In genomic region chr10:24962998-24963397, GRCh38 we compare ENCODE assay signal across 14 cellular contexts. TPM values are rescaled to one million over a fixed set of nuclear protein-coding genes. Genes with fewer than 3 reads are reported as not detected.
DNase-seq lines count a peak whose midpoint lies in the region; ATAC-seq, FAIRE-seq and TF ChIP-seq lines count a peak whose summit lies in the region.
"Had no signal": no experiment of that assay in that cellular context is flagged by ENCODE, and none has a peak within 500 bp of the region (broad histone marks: within the 10 kb centered on the region; RNA-seq: fewer than 3 reads in every experiment).

No MANE protein-coding gene starts in this region.

- H3K27me3 Mint-ChIP-seq in activated naive CD8-positive, alpha-beta T cell treated with anti-CD3 and anti-CD28 coated beads, Interleukin-2, amount 50 U/mL, for 24 hours = no peaks in the 10 kb centered on the region
- H3K27me3 Mint-ChIP-seq in activated naive CD8-positive, alpha-beta T cell treated with anti-CD3 and anti-CD28 coated beads for 36 hours = no peaks in the 10 kb centered on the region
- H3K27me3 Mint-ChIP-seq: activated naive CD8-positive, alpha-beta T cell had no signal

- peaks cover 9% of the 10 kb centered on the region for H3K4me1 Mint-ChIP-seq in activated naive CD8-positive, alpha-beta T cell treated with anti-CD3 and anti-CD28 coated beads, Interleukin-2, amount 50 U/mL, for 24 hours
- peaks cover 6% of the 10 kb centered on the region for H3K4me1 Mint-ChIP-seq in activated naive CD8-positive, alpha-beta T cell treated with anti-CD3 and anti-CD28 coated beads for 36 hours

- no peaks in the 10 kb centered on the region for H3K9me3 Mint-ChIP-seq in activated naive CD8-positive, alpha-beta T cell treated with anti-CD3 and anti-CD28 coated beads, Interleukin-2, amount 50 U/mL, for 24 hours
- no peaks in the 10 kb centered on the region for H3K9me3 Mint-ChIP-seq in activated naive CD8-positive, alpha-beta T cell treated with anti-CD3 and anti-CD28 coated beads for 36 hours

- H4K20me1 ChIP-seq in keratinocyte (ENCODE audit: control insufficient read depth, extremely low read depth, insufficient read depth, low read length) = no peaks in the 10 kb centered on the region

- TF ChIP-seq CTCF in keratinocyte (optimal IDR thresholded peaks at IDR 0.05 in 1 of 3, IDR thresholded peaks at IDR 0.05 in 1 of 3, conservative IDR thresholded peaks at IDR 0.05 in 1 of 3; ENCODE audit: extremely low read depth in 1 of 3, insufficient read depth in 2 of 3, low read length in 3 of 3) = no peak

- H3K27me3 ChIP-seq in keratinocyte (ENCODE audit: control insufficient read depth, extremely low read depth, insufficient read depth, low read length) = no peaks in the 10 kb centered on the region
- H3K27me3 ChIP-seq: uterus had no signal

- FAIRE-seq in keratinocyte (lab: Jason Lieb, UNC) (peak; percentile 95), urothelium cell line (lab: Jason Lieb, UNC) (no peak)

- no peak overlapping the region for H2AFZ ChIP-seq in keratinocyte (ENCODE audit: control insufficient read depth, low read length)

- H3K36me3 ChIP-seq in keratinocyte (ENCODE audit: control insufficient read depth in 2 of 2, extremely low read depth in 1 of 2, insufficient read depth in 2 of 2, low read length in 2 of 2) = no peaks in the 10 kb centered on the region
- H3K36me3 ChIP-seq: uterus had no signal

- no peaks in the 10 kb centered on the region for H3K9me1 ChIP-seq in keratinocyte (ENCODE audit: control insufficient read depth, extremely low read depth, insufficient read depth, low read length)

- dilution Hi-C loops in keratinocyte (cut with MboI; ENCODE audit: extremely low pct_ligation_motif_present, low sequenced_read_pairs) = no loop called here

- no peak overlapping the region for H3K4me3 Mint-ChIP-seq in activated naive CD8-positive, alpha-beta T cell treated with anti-CD3 and anti-CD28 coated beads, Interleukin-2, amount 50 U/mL, for 24 hours
- H3K4me3 Mint-ChIP-seq in activated naive CD8-positive, alpha-beta T cell treated with anti-CD3 and anti-CD28 coated beads for 36 hours = no peak overlapping the region
- H3K4me3 Mint-ChIP-seq: activated naive CD8-positive, alpha-beta T cell had no signal

- H3K9me3 ChIP-seq in keratinocyte (ENCODE audit: control insufficient read depth, low read depth, low read length) = no peaks in the 10 kb centered on the region
- H3K9me3 ChIP-seq: uterus had no signal

- H3K4me1 ChIP-seq in keratinocyte (ENCODE audit: control insufficient read depth, extremely low read depth, insufficient read depth, low read length) = peaks cover 19% of the 10 kb centered on the region
- H3K4me1 ChIP-seq: uterus had no signal

- H3K27ac ChIP-seq in keratinocyte (ENCODE audit: control insufficient read depth, insufficient read depth, low read length) = no peak overlapping the region
- H3K27ac ChIP-seq in caudate nucleus (ENCODE audit: low read depth, low read length) = no peak overlapping the region
- H3K27ac ChIP-seq: skin epidermis, uterus had no signal

- no peak for DNase-seq in activated naive CD8-positive, alpha-beta T cell treated with anti-CD3 and anti-CD28 coated beads, Interleukin-2, amount 50 U/mL, for 24 hours
- DNase-seq in activated naive CD8-positive, alpha-beta T cell treated with anti-CD3 and anti-CD28 coated beads for 36 hours = no peak
- DNase-seq in amniotic epithelial cell (ENCODE audit: low read depth) (peak; percentile 40), keratinocyte (ENCODE audit: low read depth, low spot score) (peak; percentile 46), urothelium cell line (ENCODE audit: low spot score) (peak; percentile 44), caudate nucleus (lab: John Stamatoyannopoulos, UW) (no peak), NCI-H82 treated with DMSO at 0.1 percent for 48 hours (lab: John Stamatoyannopoulos, UW; ENCODE audit: unreplicated experiment) (no peak), SIG-M5 (lab: John Stamatoyannopoulos, UW) (no peak)
- DNase-seq: Karpas-422, NCI-H2171, uterus had no signal

- H3K9ac ChIP-seq in keratinocyte (ENCODE audit: control insufficient read depth, extremely low read depth, insufficient read depth, low read length) = no peak overlapping the region

- H3K4me3 ChIP-seq in keratinocyte (ENCODE audit: control insufficient read depth in 2 of 3, extremely low read depth in 1 of 3, insufficient read depth in 2 of 3, low read depth in 1 of 3, low read length in 3 of 3) = no peak overlapping the region
- H3K4me3 ChIP-seq: skin epidermis, uterus had no signal

- H3K4me2 ChIP-seq in keratinocyte (ENCODE audit: control insufficient read depth, extremely low read depth, insufficient read depth, low read depth, low read length) = peak overlapping the region; percentile 6

- no peaks in the 10 kb centered on the region for H3K79me2 ChIP-seq in keratinocyte (ENCODE audit: control insufficient read depth, insufficient read depth, low read length)

- ATAC-seq in activated naive CD8-positive, alpha-beta T cell treated with anti-CD3 and anti-CD28 coated beads, Interleukin-2, amount 50 U/mL, for 24 hours = peak; percentile 95

- H3K36me3 Mint-ChIP-seq in activated naive CD8-positive, alpha-beta T cell treated with anti-CD3 and anti-CD28 coated beads, Interleukin-2, amount 50 U/mL, for 24 hours (ENCODE audit: low read depth) = no peaks in the 10 kb centered on the region
- no peaks in the 10 kb centered on the region for H3K36me3 Mint-ChIP-seq in activated naive CD8-positive, alpha-beta T cell treated with anti-CD3 and anti-CD28 coated beads for 36 hours

- H3K27ac Mint-ChIP-seq in activated naive CD8-positive, alpha-beta T cell treated with anti-CD3 and anti-CD28 coated beads, Interleukin-2, amount 50 U/mL, for 24 hours = no peak overlapping the region
- no peak overlapping the region for H3K27ac Mint-ChIP-seq in activated naive CD8-positive, alpha-beta T cell treated with anti-CD3 and anti-CD28 coated beads for 36 hours
- H3K27ac Mint-ChIP-seq: activated naive CD8-positive, alpha-beta T cell had no signal

RNA-seq across cellular contexts. Expression of gene PRTFDC1, which starts 10.6 kb away (rescaled TPM):
- total RNA-seq in activated naive CD8-positive, alpha-beta T cell treated with anti-CD3 and anti-CD28 coated beads for 36 hours = 1 to 10 TPM; 2.8 to 3.6 TPM
- 1.4 to 2.2 TPM (median 1.8 TPM) in 3 replicates for polyA plus RNA-seq in keratinocyte
- polyA plus RNA-seq in keratinocyte (2011; ENCODE audit: low read depth) = 0.26 TPM
- 1.2 and 2.1 TPM in 2 replicates for polyA plus RNA-seq in keratinocyte (2011; cell fraction: cytosol; rRNA removed)
- polyA plus RNA-seq in keratinocyte (2011; cell fraction: nucleus; rRNA removed) = 1.0 and 1.3 TPM in 2 replicates
- 0.16 and 1.8 TPM in 2 replicates for polyA plus RNA-seq in keratinocyte (2012; ENCODE audit: low replicate concordance)
- polyA minus RNA-seq in keratinocyte = 0.26 to 1.7 TPM (median 0.99 TPM) in 3 replicates
- not detected for polyA minus RNA-seq in keratinocyte (2011; cell fraction: cytosol; rRNA and poly(A)+ RNA removed)
- 0.53 TPM in 1 of 2 replicates, not detected in the other for polyA minus RNA-seq in keratinocyte (2011; cell fraction: nucleus; rRNA and poly(A)+ RNA removed)
- total RNA-seq: OCI-LY7 had no signal

RNA-seq across cellular contexts. Expression of gene ENKUR, which starts 53.0 kb away (rescaled TPM):
- total RNA-seq in activated naive CD8-positive, alpha-beta T cell treated with anti-CD3 and anti-CD28 coated beads for 36 hours = not detected
- 0.03 TPM in 2 of 3 replicates, not detected in the other for polyA plus RNA-seq in keratinocyte
- not detected for polyA plus RNA-seq in keratinocyte (2011; ENCODE audit: low read depth)
- polyA plus RNA-seq in keratinocyte (2011; cell fraction: cytosol; rRNA removed) = 0.01 TPM in 1 of 2 replicates, not detected in the other
- 0.05 TPM in 2 replicates for polyA plus RNA-seq in keratinocyte (2011; cell fraction: nucleus; rRNA removed)
- 0.06 and 0.14 TPM in 2 replicates for polyA plus RNA-seq in keratinocyte (2012; ENCODE audit: low replicate concordance)
- polyA minus RNA-seq in keratinocyte = not detected in 3 replicates
- not detected for polyA minus RNA-seq in keratinocyte (2011; cell fraction: cytosol; rRNA and poly(A)+ RNA removed)
- polyA minus RNA-seq in keratinocyte (2011; cell fraction: nucleus; rRNA and poly(A)+ RNA removed) = 0.11 TPM in 1 of 2 replicates, not detected in the other
- total RNA-seq: OCI-LY7 had no signal

RNA-seq across cellular contexts. Expression of gene THNSL1, which starts 53.4 kb away (rescaled TPM):
- total RNA-seq in activated naive CD8-positive, alpha-beta T cell treated with anti-CD3 and anti-CD28 coated beads for 36 hours = 10 to 100 TPM; 10.1 to 10.7 TPM
- polyA plus RNA-seq in keratinocyte = 1.8 to 4.1 TPM (median 2.2 TPM) in 3 replicates
- polyA plus RNA-seq in keratinocyte (2011; ENCODE audit: low read depth) = 3.5 TPM
- 1.3 and 3.4 TPM in 2 replicates for polyA plus RNA-seq in keratinocyte (2011; cell fraction: cytosol; rRNA removed)
- 2.7 and 3.2 TPM in 2 replicates for polyA plus RNA-seq in keratinocyte (2011; cell fraction: nucleus; rRNA removed)
- 2.3 and 2.8 TPM in 2 replicates for polyA plus RNA-seq in keratinocyte (2012; ENCODE audit: low replicate concordance)
- 0.49 to 2.2 TPM (median 1.7 TPM) in 3 replicates for polyA minus RNA-seq in keratinocyte
- 1.5 TPM for polyA minus RNA-seq in keratinocyte (2011; cell fraction: cytosol; rRNA and poly(A)+ RNA removed)
- 1.5 and 2.3 TPM in 2 replicates for polyA minus RNA-seq in keratinocyte (2011; cell fraction: nucleus; rRNA and poly(A)+ RNA removed)

Comparison
In these comparisons a context has a peak if more than half of its experiments do, and no peak if none do; other contexts are left out.
1. DNase-seq: peak in amniotic epithelial cell (single experiment), keratinocyte (single experiment) and urothelium cell line (single experiment); none in activated naive CD8-positive, alpha-beta T cell treated with anti-CD3 and anti-CD28 coated beads, Interleukin-2, amount 50 U/mL, for 24 hours (single experiment), activated naive CD8-positive, alpha-beta T cell treated with anti-CD3 and anti-CD28 coated beads for 36 hours (single experiment), caudate nucleus (0 of 61), NCI-H82 treated with DMSO at 0.1 percent for 48 hours (single experiment) and SIG-M5 (single experiment).